Comparison of ENCODE assay signal across 19 cellular contexts in genomic region chr2:14297906-14298305, GRCh38.
DNase-seq lines count a peak whose midpoint lies in the region; ATAC-seq and TF ChIP-seq lines count a peak whose summit lies in the region.
"Had no signal": no experiment of that assay in that cellular context is flagged by ENCODE, and none has a peak within 500 bp of the region (broad histone marks: within the 10 kb centered on the region; RNA-seq: fewer than 3 reads in every experiment).

No MANE protein-coding gene starts in this region.

- CTCF ChIA-PET in PC-9 (lab: Charles Lee): no interaction called here

- DNase-seq in PC-9 (no peak), astrocyte of the hippocampus (ENCODE audit: low read depth, low spot score) (peak; percentile 10), esophagus squamous epithelium (lab: John Stamatoyannopoulos, UW) (no peak), retinal pigment epithelial cell (ENCODE audit: low read depth) (peak; percentile 61), NOMO-1 (lab: John Stamatoyannopoulos, UW; ENCODE audit: unreplicated experiment in 2 of 2) (no peak)
- DNase-seq in natural killer cell treated with Interleukin-12 subunit alpha and Interleukin-12 subunit beta and Interleukin-15 and Interleukin-18, amount 100 ng/mL, for 72 hours (ENCODE audit: low spot score): no peak
- DNase-seq: AML-193; CD4-positive, alpha-beta memory T cell; DND-41; EL; H7; HFFc6 had no signal

- 0 out of 2 replicates have a peak overlapping the region, but pooled peaks have one; percentile 40 for H3K4me2 ChIP-seq in PC-9
- H3K4me2 ChIP-seq: GM23338 had no signal

- no peaks in the 10 kb centered on the region for H3K79me2 ChIP-seq in PC-9 (ENCODE audit: low read depth)

- POLR2A ChIA-PET in PC-9 (lab: Charles Lee; ENCODE audit: unreplicated experiment): no interaction called here

- H3K9me2 ChIP-seq in PC-9 (ENCODE audit: insufficient read depth): no peaks in the 10 kb centered on the region

- no peaks in the 10 kb centered on the region for H3K27me3 ChIP-seq in PC-9 (ENCODE audit: insufficient read depth, low read depth)
- H3K27me3 ChIP-seq in esophagus squamous epithelium: no peaks in the 10 kb centered on the region

- 69 to 83% methylated on average over 1 of the region's 1 CpG for WGBS in esophagus squamous epithelium, 2 donors

- no TSS peak for BruUV-seq in PC-9 (replicated peaks; lab: Mats Ljungman, UMichigan)

- H3K9me3 Mint-ChIP-seq in natural killer cell treated with Interleukin-12 subunit alpha and Interleukin-12 subunit beta and Interleukin-15 and Interleukin-18, amount 100 ng/mL, for 72 hours: peaks cover 28% of the 10 kb centered on the region
- H3K9me3 Mint-ChIP-seq: GM23338 had no signal

- ATAC-seq in GM19324 (IDR thresholded peaks at IDR 0.05; ENCODE audit: low FRiP score, unreplicated experiment) (no peak), GM21825 (IDR thresholded peaks at IDR 0.05; ENCODE audit: unreplicated experiment) (no peak)
- ATAC-seq in natural killer cell treated with Interleukin-12 subunit alpha and Interleukin-12 subunit beta and Interleukin-15 and Interleukin-18, amount 100 ng/mL, for 72 hours: no peak
- ATAC-seq: GM12878, GM23338, HCT116 had no signal

- H3K4me3 Mint-ChIP-seq in natural killer cell treated with Interleukin-12 subunit alpha and Interleukin-12 subunit beta and Interleukin-15 and Interleukin-18, amount 100 ng/mL, for 72 hours: no peak overlapping the region
- H3K4me3 Mint-ChIP-seq: CD4-positive, alpha-beta memory T cell; GM23338; HFFc6 had no signal

- no peaks in the 10 kb centered on the region for H4K20me1 ChIP-seq in PC-9 (ENCODE audit: insufficient read depth)

- H3K9me3 ChIP-seq in PC-9 (ENCODE audit: insufficient read depth, low read depth) (peaks cover 9% of the 10 kb centered on the region; the same call in 1 of the 2 replicates), esophagus squamous epithelium (no peaks in the 10 kb centered on the region)

- TF ChIP-seq POLR2A in esophagus squamous epithelium (IDR thresholded peaks at IDR 0.05): no peak

- H3K27ac ChIP-seq in PC-9 (peak overlapping the region; percentile 25; the same call in 1 of the 2 replicates), esophagus squamous epithelium (peak overlapping the region in 3 of 4 donors; percentile 37 to 69 (median 40))
- H3K27ac ChIP-seq: C4-2B, HL-60 had no signal

- H3K27ac Mint-ChIP-seq in natural killer cell treated with Interleukin-12 subunit alpha and Interleukin-12 subunit beta and Interleukin-15 and Interleukin-18, amount 100 ng/mL, for 72 hours: no peak overlapping the region
- H3K27ac Mint-ChIP-seq: CD4-positive, alpha-beta memory T cell; GM23338; HFFc6 had no signal

- H2AFZ ChIP-seq in PC-9: no peak overlapping the region

- no peaks in the 10 kb centered on the region for H3K27me3 Mint-ChIP-seq in natural killer cell treated with Interleukin-12 subunit alpha and Interleukin-12 subunit beta and Interleukin-15 and Interleukin-18, amount 100 ng/mL, for 72 hours
- H3K27me3 Mint-ChIP-seq: CD4-positive, alpha-beta memory T cell had no signal

- H3K4me3 ChIP-seq in PC-9 (no peak overlapping the region), esophagus squamous epithelium (no peak overlapping the region), retinal pigment epithelial cell (ENCODE audit: low read length) (no peak overlapping the region)
- H3K4me3 ChIP-seq: GM12878, GM23338 had no signal

- no peaks in the 10 kb centered on the region for H3K36me3 ChIP-seq in PC-9 (ENCODE audit: low read depth)
- no peaks in the 10 kb centered on the region for H3K36me3 ChIP-seq in esophagus squamous epithelium

- peaks cover 16% of the 10 kb centered on the region for H3K4me1 ChIP-seq in PC-9 (replicated peaks; ENCODE audit: insufficient read depth)
- peaks cover 0 to 35% (median 0%) of the 10 kb centered on the region in 3 donors for H3K4me1 ChIP-seq in esophagus squamous epithelium

- intact Hi-C loops in PC-9 (cut with micrococcal nuclease; ENCODE audit: unreplicated experiment) (no loop called here), esophagus squamous epithelium (cut with DNase I) (no loop called here)

- H3K36me3 Mint-ChIP-seq in natural killer cell treated with Interleukin-12 subunit alpha and Interleukin-12 subunit beta and Interleukin-15 and Interleukin-18, amount 100 ng/mL, for 72 hours: no peaks in the 10 kb centered on the region
- H3K36me3 Mint-ChIP-seq: CD4-positive, alpha-beta memory T cell had no signal

- peaks cover 7% of the 10 kb centered on the region; the same call in 1 of the 2 replicates for H3F3A ChIP-seq in PC-9 (ENCODE audit: insufficient read depth, low read depth)

- TF ChIP-seq CTCF in PC-9 (conservative IDR thresholded peaks at IDR 0.05) (no peak), esophagus squamous epithelium (IDR thresholded peaks at IDR 0.05) (no peak), retinal pigment epithelial cell (conservative IDR thresholded peaks at IDR 0.05; ENCODE audit: low read depth, low read length) (no peak)

- no peaks in the 10 kb centered on the region for H3K4me1 Mint-ChIP-seq in natural killer cell treated with Interleukin-12 subunit alpha and Interleukin-12 subunit beta and Interleukin-15 and Interleukin-18, amount 100 ng/mL, for 72 hours (ENCODE audit: low read depth in 2 of 2)
- H3K4me1 Mint-ChIP-seq: CD4-positive, alpha-beta memory T cell; GM23338 had no signal

Comparison
In these comparisons a context has a peak if more than half of its experiments do, and no peak if none do; other contexts are left out.
1. DNase-seq: peak in astrocyte of the hippocampus (single experiment) and retinal pigment epithelial cell (single experiment); none in PC-9 (0 of 2), esophagus squamous epithelium (single experiment), natural killer cell treated with Interleukin-12 subunit alpha and Interleukin-12 subunit beta and Interleukin-15 and Interleukin-18, amount 100 ng/mL, for 72 hours (single experiment) and NOMO-1 (0 of 2).